Comparison of ENCODE assay signal across 14 cellular contexts in the genomic region with DNA sequence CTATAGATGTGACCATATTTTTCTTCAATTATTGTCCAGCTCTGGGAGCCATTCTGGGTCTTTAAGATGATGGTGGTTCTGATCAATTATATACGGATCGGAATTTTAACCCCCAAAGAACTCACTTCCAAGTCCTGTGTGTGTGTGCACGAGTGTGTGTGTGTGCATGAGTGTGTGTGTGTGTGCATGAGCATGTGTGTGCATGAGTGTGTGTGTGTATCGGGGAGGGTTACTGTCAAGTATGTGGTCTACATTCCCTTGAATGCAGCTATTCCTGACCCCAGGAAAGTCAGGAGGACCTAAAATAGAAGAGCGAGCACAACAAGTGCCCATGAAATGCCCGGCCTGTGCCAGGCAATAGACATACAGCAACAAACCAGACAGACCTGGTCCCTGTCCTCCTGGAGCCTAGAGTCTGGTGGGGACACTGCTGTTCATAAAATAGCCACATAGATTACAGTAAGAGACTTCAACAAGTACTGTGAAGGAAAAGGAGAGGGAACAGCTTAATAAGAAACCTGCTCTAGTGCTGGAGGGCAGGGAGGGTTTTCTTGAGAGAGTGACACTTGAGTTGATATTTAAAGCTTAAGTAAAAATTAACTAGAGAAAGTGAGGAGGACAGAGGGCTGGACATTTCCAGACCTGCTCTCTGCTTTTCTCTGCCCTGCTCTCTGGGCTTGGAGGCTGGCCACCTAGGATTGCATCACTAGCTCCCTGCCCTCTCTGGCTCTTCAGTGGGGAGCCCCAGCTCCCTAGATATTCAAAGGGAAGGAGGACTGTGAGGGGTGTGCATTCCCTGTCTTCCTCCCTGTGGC.
DNase-seq lines count a peak whose midpoint lies in the region; ATAC-seq and TF ChIP-seq lines count a peak whose summit lies in the region.
"Had no signal": no experiment of that assay in that cellular context is flagged by ENCODE, and none has a peak within 500 bp of the region (broad histone marks: within the 10 kb centered on the region; RNA-seq: fewer than 3 reads in every experiment).

No MANE protein-coding gene starts in this region.

- H3K36me3 ChIP-seq in kidney epithelial cell (ENCODE audit: control insufficient read depth, insufficient read depth, low read length) (peaks cover 1% of the 10 kb centered on the region), lung (ENCODE audit: control insufficient read depth in 2 of 2, insufficient read depth in 2 of 2, low read length in 2 of 2) (no peaks in the 10 kb centered on the region)

- 66 to 74% methylated on average over 6 of the region's 6 CpGs for WGBS in lung, 2 donors

- in situ Hi-C loops in ACHN (cut with HindIII; ENCODE audit: low pct_ligation_motif_present, low pct_unique_long_range_greater_than_20kb, low sequenced_read_pairs) = no loop called here

- no peak overlapping the region for H3K4me3 ChIP-seq in kidney epithelial cell (ENCODE audit: low read depth, low read length)
- H3K4me3 ChIP-seq in lung = no peak overlapping the region
- H3K4me3 ChIP-seq: PC-9 had no signal

- no peak for TF ChIP-seq RAD21 in Ishikawa (IDR thresholded peaks at IDR 0.05; ENCODE audit: low read depth)

- no peak overlapping the region for H3K27ac ChIP-seq in lung (ENCODE audit: low read depth in 1 of 2, low read length in 1 of 2)
- H3K27ac ChIP-seq: PC-9 had no signal

- H3K9me3 ChIP-seq in lung (ENCODE audit: control insufficient read depth in 2 of 2, insufficient read depth in 1 of 2, low read length in 1 of 2) = no peaks in the 10 kb centered on the region

- TF ChIP-seq EP300 in Ishikawa (IDR thresholded peaks at IDR 0.05; ENCODE audit: borderline replicate concordance) = no peak

- no peak for TF ChIP-seq CTCF in kidney epithelial cell (IDR thresholded peaks at IDR 0.05; ENCODE audit: insufficient read depth, low read length, poor library complexity, severe bottlenecking)
- TF ChIP-seq CTCF in lung (IDR thresholded peaks at IDR 0.05; ENCODE audit: control extremely low read depth, extremely low read depth) = no peak

- H3K4me1 ChIP-seq in lung (ENCODE audit: control insufficient read depth in 2 of 2, insufficient read depth in 2 of 2, low read length in 2 of 2) = peaks cover 0 to 2% of the 10 kb centered on the region in 2 donors

- H3K27me3 ChIP-seq in kidney epithelial cell (ENCODE audit: control insufficient read depth, insufficient read depth, low read length) (no peaks in the 10 kb centered on the region), lung (ENCODE audit: control insufficient read depth, insufficient read depth) (no peaks in the 10 kb centered on the region)

- ATAC-seq in lung (ENCODE audit: insufficient read depth, low FRiP score) = peak; percentile 75

- DNase-seq in ACHN (peak; percentile 63), kidney epithelial cell (ENCODE audit: low read depth) (peak; percentile 58), lung (ENCODE audit: low spot score) (peak; percentile 75), NCI-H2029 treated with DMSO at 0.1 percent for 48 hours (lab: John Stamatoyannopoulos, UW) (no peak), NCI-H2081 treated with DMSO at 0.1 percent for 48 hours (lab: John Stamatoyannopoulos, UW) (no peak), T-helper 9 cell (no peak), DMS79 treated with DMSO at 0.1 percent for 48 hours (lab: John Stamatoyannopoulos, UW) (no peak)
- DNase-seq: H9, NCI-H1417 treated with DMSO at 0.1 percent for 48 hours, NCI-H1930, NCI-H2171 treated with DMSO at 0.1 percent for 48 hours, NCI-H748 treated with DMSO at 0.1 percent for 48 hours, PC-9 had no signal

TF ChIP-seq in Ishikawa, 13 proteins besides CTCF, POLR2A, EP300 and RAD21:
- TF ChIP-seq CEBPB (IDR thresholded peaks at IDR 0.05) (peak; percentile 66), TCF12 (IDR thresholded peaks at IDR 0.05; ENCODE audit: low read depth) (no peak)
TF ChIP-seq in Ishikawa: peak in this region for 1.

Comparison
In these comparisons a context has a peak if more than half of its experiments do, and no peak if none do; other contexts are left out.
1. DNase-seq: peak in ACHN (single experiment), kidney epithelial cell (single experiment) and lung (single experiment); none in NCI-H2029 treated with DMSO at 0.1 percent for 48 hours (single experiment), NCI-H2081 treated with DMSO at 0.1 percent for 48 hours (single experiment), T-helper 9 cell (single experiment) and DMS79 treated with DMSO at 0.1 percent for 48 hours (single experiment).